18 cellular contexts compared by ENCODE assay signal in genomic region chr17:45573915-45574314, GRCh38.
DNase-seq lines count a peak whose midpoint lies in the region; ATAC-seq and TF ChIP-seq lines count a peak whose summit lies in the region.
"Had no signal": no experiment of that assay in that cellular context is flagged by ENCODE, and none has a peak within 500 bp of the region (broad histone marks: within the 10 kb centered on the region; RNA-seq: fewer than 3 reads in every experiment).

No MANE protein-coding gene starts in this region.

- H3K4me1 ChIP-seq in mammary epithelial cell (ENCODE audit: insufficient read depth, low read length), result peaks cover 13% of the 10 kb centered on the region
- no peaks in the 10 kb centered on the region for H3K4me1 ChIP-seq in A673 (ENCODE audit: insufficient read depth, low read length, poor library complexity, severe bottlenecking)
- H3K4me1 ChIP-seq: right atrium auricular region had no signal

- 89% methylated on average over 1 of the region's 1 CpG for WGBS in mammary epithelial cell (ENCODE audit: low coverage, missing lambda C conversion rate)

- H3K27me3 ChIP-seq in mammary epithelial cell (ENCODE audit: insufficient read depth, low read length), result no peaks in the 10 kb centered on the region
- H3K27me3 ChIP-seq in A673 (replicated peaks; ENCODE audit: insufficient read depth, low read depth, low read length, poor library complexity), result no peaks in the 10 kb centered on the region
- H3K27me3 ChIP-seq: right atrium auricular region had no signal

- DNase-seq in MCF 10A (ENCODE audit: unreplicated experiment), result no peak
- no peak for DNase-seq in mammary epithelial cell
- DNase-seq in RKO (ENCODE audit: low spot score), result peak; percentile 0
- DNase-seq in dedifferentiated amniotic fluid mesenchymal stem cell (ENCODE audit: extremely low spot score), result peak; percentile 14
- DNase-seq in stimulated activated naive B cell treated with anti-CD40 and anti-IgM and Interleukin-4, amounts not matched to agents 10 μg/mL and 1 μg/mL and 100 μg/mL, for 72 hours, result no peak
- no peak for DNase-seq in A673 (ENCODE audit: low spot score)
- DNase-seq in NCI-H1417 treated with DMSO at 0.1 percent for 48 hours (lab: John Stamatoyannopoulos, UW), result no peak
- DNase-seq: activated CD4-positive, alpha-beta T cell treated with anti-CD3 and anti-CD28 coated beads for 48 hours; activated CD8-positive, alpha-beta memory T cell treated with anti-CD3 and anti-CD28 coated beads, Interleukin-2, amount 50 U/mL, for 48 hours; MV-4-11; NCI-H2081 treated with DMSO at 0.1 percent for 48 hours; NCI-H524 treated with DMSO at 0.1 percent for 48 hours; SHP77; substantia nigra had no signal

- H3K36me3 Mint-ChIP-seq in MCF 10A (ENCODE audit: insufficient read depth, unreplicated experiment), result peaks cover 6% of the 10 kb centered on the region
- H3K36me3 Mint-ChIP-seq in stimulated activated naive B cell treated with anti-CD40 and anti-IgM and Interleukin-4, amounts not matched to agents 10 μg/mL and 1 μg/mL and 100 μg/mL, for 72 hours, result peaks cover 17 to 25% of the 10 kb centered on the region in 2 donors

- no peak overlapping the region for H3K4me2 ChIP-seq in mammary epithelial cell (ENCODE audit: insufficient read depth, low read depth, low read length)

- H3K4me3 Mint-ChIP-seq in MCF 10A (ENCODE audit: unreplicated experiment), result no peak overlapping the region
- H3K4me3 Mint-ChIP-seq in stimulated activated naive B cell treated with anti-CD40 and anti-IgM and Interleukin-4, amounts not matched to agents 10 μg/mL and 1 μg/mL and 100 μg/mL, for 72 hours, result no peak overlapping the region
- H3K4me3 Mint-ChIP-seq: IgD-negative memory B cell; T-helper 2 cell treated with Interferon-gamma antibody and Interleukin-4, amounts not matched to agents 5 μg/mL and 100 μg/mL, for 36 hours had no signal

- peaks cover 45% of the 10 kb centered on the region for H3K4me1 Mint-ChIP-seq in MCF 10A (ENCODE audit: insufficient read depth, unreplicated experiment)
- peaks cover 44 to 54% of the 10 kb centered on the region in 2 donors for H3K4me1 Mint-ChIP-seq in stimulated activated naive B cell treated with anti-CD40 and anti-IgM and Interleukin-4, amounts not matched to agents 10 μg/mL and 1 μg/mL and 100 μg/mL, for 72 hours

- no peaks in the 10 kb centered on the region for H3K36me3 ChIP-seq in mammary epithelial cell (ENCODE audit: insufficient read depth, low read length)
- H3K36me3 ChIP-seq in A673 (ENCODE audit: insufficient read depth, low read length, poor library complexity, severe bottlenecking), result no peaks in the 10 kb centered on the region
- H3K36me3 ChIP-seq: right atrium auricular region had no signal

- peak overlapping the region; percentile 62 for H3K27ac Mint-ChIP-seq in MCF 10A (ENCODE audit: low read depth, unreplicated experiment)
- peak overlapping the region; percentile 76 for H3K27ac Mint-ChIP-seq in stimulated activated naive B cell treated with anti-CD40 and anti-IgM and Interleukin-4, amounts not matched to agents 10 μg/mL and 1 μg/mL and 100 μg/mL, for 72 hours
- H3K27ac Mint-ChIP-seq: T-helper 2 cell treated with Interferon-gamma antibody and Interleukin-4, amounts not matched to agents 5 μg/mL and 100 μg/mL, for 36 hours had no signal

- H3K27ac ChIP-seq in mammary epithelial cell (ENCODE audit: insufficient read depth, low read depth, low read length), result no peak overlapping the region
- H3K27ac ChIP-seq in A673 (ENCODE audit: low read depth, low read length, poor library complexity, severe bottlenecking), result no peak overlapping the region
- H3K27ac ChIP-seq: right atrium auricular region had no signal

- no peak overlapping the region for H2AFZ ChIP-seq in mammary epithelial cell (ENCODE audit: low read depth, low read length)

- H3K4me3 ChIP-seq in mammary epithelial cell (replicated peaks in 1 of 3; ENCODE audit: insufficient read depth in 1 of 3, low read depth in 2 of 3, low read length in 3 of 3), result no peak overlapping the region
- H3K4me3 ChIP-seq in A673 (ENCODE audit: low read depth, low read length, poor library complexity, severe bottlenecking), result no peak overlapping the region
- H3K4me3 ChIP-seq: right atrium auricular region had no signal

- no peak for ATAC-seq in stimulated activated naive B cell treated with anti-CD40 and anti-IgM and Interleukin-4, amounts not matched to agents 10 μg/mL and 1 μg/mL and 100 μg/mL, for 72 hours (replicated peaks)
- ATAC-seq in HG03175 (IDR thresholded peaks at IDR 0.05; ENCODE audit: unreplicated experiment), result no peak

- dilution Hi-C loops in mammary epithelial cell (cut with HindIII; ENCODE audit: low sequenced_read_pairs), result no loop called here

- in situ Hi-C loops in mammary epithelial cell (cut with MboI; ENCODE audit: low sequenced_read_pairs in 2 of 2), result no loop called here

- H3K9me3 Mint-ChIP-seq in MCF 10A (ENCODE audit: unreplicated experiment), result no peaks in the 10 kb centered on the region
- no peaks in the 10 kb centered on the region for H3K9me3 Mint-ChIP-seq in stimulated activated naive B cell treated with anti-CD40 and anti-IgM and Interleukin-4, amounts not matched to agents 10 μg/mL and 1 μg/mL and 100 μg/mL, for 72 hours
- H3K9me3 Mint-ChIP-seq: IgD-negative memory B cell; T-helper 2 cell treated with Interferon-gamma antibody and Interleukin-4, amounts not matched to agents 5 μg/mL and 100 μg/mL, for 36 hours had no signal

- no peak for TF ChIP-seq CTCF in MCF 10A (IDR thresholded peaks at IDR 0.05; ENCODE audit: unreplicated experiment)
- TF ChIP-seq CTCF in mammary epithelial cell (conservative IDR thresholded peaks at IDR 0.05 in 1 of 2, IDR thresholded peaks at IDR 0.05 in 1 of 2; ENCODE audit: extremely low read depth in 1 of 2, insufficient read depth in 1 of 2, low read depth in 1 of 2, low read length in 2 of 2), result no peak
- no peak for TF ChIP-seq CTCF in A673 (conservative IDR thresholded peaks at IDR 0.05; ENCODE audit: low read depth, low read length)

- H3K27me3 Mint-ChIP-seq in MCF 10A (ENCODE audit: insufficient read depth, unreplicated experiment), result no peaks in the 10 kb centered on the region
- H3K27me3 Mint-ChIP-seq in stimulated activated naive B cell treated with anti-CD40 and anti-IgM and Interleukin-4, amounts not matched to agents 10 μg/mL and 1 μg/mL and 100 μg/mL, for 72 hours, result no peaks in the 10 kb centered on the region
- H3K27me3 Mint-ChIP-seq: IgD-negative memory B cell had no signal

- BruUV-seq in MCF 10A (replicated peaks; lab: Mats Ljungman, UMichigan), result no TSS peak
- BruUV-seq in mammary epithelial cell (replicated peaks; lab: Mats Ljungman, UMichigan), result no TSS peak
- no TSS peak for BruUV-seq in A673 (replicated peaks; lab: Mats Ljungman, UMichigan)

- POLR2A ChIA-PET in MCF 10A (lab: Yijun Ruan, JAX) (interaction anchor here (1.0 kb wide), 1 partner anchor 916 kb away, joined by 5 read pairs; no protein-coding TSS in a partner anchor), A673 (lab: Charles Lee; ENCODE audit: low non-redundant PET) (no interaction called here)

- CTCF ChIA-PET in MCF 10A (lab: Yijun Ruan, JAX), result no interaction called here
- CTCF ChIA-PET in mammary epithelial cell (lab: Charles Lee; ENCODE audit: low non-redundant PET), result no interaction called here
- CTCF ChIA-PET in A673 (lab: Charles Lee), result no interaction called here

- peaks cover 26% of the 10 kb centered on the region for H3K79me2 ChIP-seq in mammary epithelial cell (ENCODE audit: insufficient read depth, low read length)

- H4K20me1 ChIP-seq in mammary epithelial cell (ENCODE audit: insufficient read depth, low read length), result no peaks in the 10 kb centered on the region

- no peaks in the 10 kb centered on the region for H3K9me3 ChIP-seq in mammary epithelial cell (replicated peaks; ENCODE audit: insufficient read depth, low read length)
- H3K9me3 ChIP-seq in A673 (ENCODE audit: low read depth, low read length, poor library complexity, severe bottlenecking), result no peaks in the 10 kb centered on the region
- H3K9me3 ChIP-seq: right atrium auricular region had no signal

- intact Hi-C loops in MCF 10A (cut with micrococcal nuclease) (no loop called here), mammary epithelial cell (cut with micrococcal nuclease) (no loop called here), A673 (cut with micrococcal nuclease; ENCODE audit: unreplicated experiment) (no loop called here)

- no peak overlapping the region for H3K9ac ChIP-seq in mammary epithelial cell (ENCODE audit: insufficient read depth, low read length)

Comparison
In these comparisons a context has a peak if more than half of its experiments do, and no peak if none do; other contexts are left out.
1. DNase-seq: peak in RKO (single experiment) and dedifferentiated amniotic fluid mesenchymal stem cell (single experiment); none in MCF 10A (single experiment), mammary epithelial cell (single experiment), stimulated activated naive B cell treated with anti-CD40 and anti-IgM and Interleukin-4, amounts not matched to agents 10 μg/mL and 1 μg/mL and 100 μg/mL, for 72 hours (single experiment), A673 (single experiment) and NCI-H1417 treated with DMSO at 0.1 percent for 48 hours (single experiment).